In the genomic region with DNA sequence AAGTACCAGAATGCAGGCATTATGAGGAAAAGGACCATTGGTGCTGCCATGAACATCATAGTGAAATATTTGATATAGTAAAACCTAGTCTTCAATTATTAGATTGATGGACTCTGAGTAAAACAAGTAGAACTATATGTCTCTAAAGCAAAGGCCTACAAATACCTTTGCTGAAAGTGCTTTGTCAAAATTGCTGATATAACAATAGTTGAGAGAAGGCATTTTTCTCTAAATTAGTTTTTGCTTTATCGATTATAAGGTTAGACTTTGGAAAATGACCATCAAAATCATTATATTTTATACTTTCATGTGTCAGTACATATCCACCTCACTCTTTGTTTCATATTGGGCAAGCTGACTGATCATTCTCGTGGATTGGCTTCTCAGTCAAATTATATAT, we compare ENCODE assay signal across 37 cellular contexts.
"Had no signal": no experiment of that assay in that cellular context is flagged by ENCODE, and none has a peak within 500 bp of the region (broad histone marks: within the 10 kb centered on the region; RNA-seq: fewer than 3 reads in every experiment).

No MANE protein-coding gene starts in this region.

- H3K4me3 Mint-ChIP-seq: activated B cell treated with CpG ODN at 0.5 μM for 24 hours; activated CD4-positive, alpha-beta memory T cell treated with anti-CD3 and anti-CD28 coated beads for 36 hours; activated CD4-positive, alpha-beta T cell treated with anti-CD3 and anti-CD28 coated beads, Interleukin-2, amount 10 ng/mL, durations not matched to agents 24 days and 14 days; activated CD8-positive, alpha-beta T cell treated with anti-CD3 and anti-CD28 coated beads for 36 hours; activated naive CD4-positive, alpha-beta T cell treated with anti-CD3 and anti-CD28 coated beads for 36 hours; activated naive CD8-positive, alpha-beta T cell treated with anti-CD3 and anti-CD28 coated beads for 36 hours; activated T-cell treated with anti-CD3 and anti-CD28 coated beads, Interleukin-2, amount 50 U/mL, for 4 hours; activated T-cell treated with anti-CD3 and anti-CD28 coated beads, Interleukin-2, amount 50 U/mL, for 72 hours; activated T-helper 1 cell treated with anti-CD3 and anti-CD28 coated beads, Interleukin-12 subunit alpha, Interleukin-12 subunit beta, Interleukin-2, Interleukin-4 antibody, amounts not matched to agents 30 ng/mL and 10 ng/mL and 1 ng/mL, durations not matched to agents 14 hours and 24 hours and 36 hours; activated T-helper 17 cell treated with anti-CD3 and anti-CD28 coated beads, Interleukin-2, amount 50 U/mL, for 72 hours; T-helper 1 cell treated with Interleukin-12 subunit alpha and Interleukin-12 subunit beta and Interleukin-4 antibody, amounts not matched to agents 30 μg/mL and 1 μg/mL, for 36 hours; T-helper 2 cell treated with Interferon-gamma antibody and Interleukin-4, amounts not matched to agents 5 μg/mL and 100 μg/mL, for 36 hours had no signal

- H3K4me1 ChIP-seq: adrenal gland, body of pancreas, breast epithelium had no signal

- DNase-seq: activated B cell treated with CpG ODN at 0.5 μM for 24 hours; activated CD4-positive, alpha-beta memory T cell treated with anti-CD3 and anti-CD28 coated beads for 36 hours; activated CD4-positive, alpha-beta T cell treated with anti-CD3 and anti-CD28 coated beads for 4 hours; activated CD4-positive, alpha-beta T cell treated with anti-CD3 and anti-CD28 coated beads, Interleukin-2, amount 10 ng/mL, durations not matched to agents 24 days and 14 days; activated CD4-positive, alpha-beta T cell treated with anti-CD3 and anti-CD28 coated beads, Interleukin-2, amount 50 U/mL, for 1 hour; activated CD4-positive, alpha-beta T cell treated with anti-CD3 and anti-CD28 coated beads, Interleukin-2, amount 50 U/mL, for 4 hours; activated CD4-positive, CD25-positive, alpha-beta regulatory T cell treated with anti-CD3 and anti-CD28 coated beads, Interleukin-2, amount 50 U/mL, for 72 hours; activated CD8-positive, alpha-beta memory T cell treated with anti-CD3 and anti-CD28 coated beads, Interleukin-2, amount 50 U/mL, for 4 hours; activated CD8-positive, alpha-beta T cell treated with anti-CD3 and anti-CD28 coated beads for 36 hours; activated effector memory CD4-positive, alpha-beta T cell treated with anti-CD3 and anti-CD28 coated beads, Interleukin-2, amount 50 U/mL, for 16 hours; activated gamma-delta T cell treated with Interleukin-2 at 50 U/mL for 16 hours; activated naive CD4-positive, alpha-beta T cell; activated naive CD4-positive, alpha-beta T cell treated with anti-CD3 and anti-CD28 coated beads for 36 hours; activated naive CD4-positive, alpha-beta T cell treated with anti-CD3 and anti-CD28 coated beads, Interleukin-2, amount 50 U/mL, for 16 hours; activated naive CD8-positive, alpha-beta T cell treated with anti-CD3 and anti-CD28 coated beads for 36 hours; activated T-cell treated with anti-CD3 and anti-CD28 coated beads for 4 hours; activated T-cell treated with anti-CD3 and anti-CD28 coated beads, Interleukin-2, amount 50 U/mL, for 1 hour; activated T-cell treated with anti-CD3 and anti-CD28 coated beads, Interleukin-2, amount 50 U/mL, for 4 hours; activated T-cell treated with anti-CD3 and anti-CD28 coated beads, Interleukin-2, amount 50 U/mL, for 72 hours; adrenal gland; amniotic stem cell; aorta; body of pancreas; brain microvascular endothelial cell; central memory CD4-positive, alpha-beta T cell; T-helper 1 cell; T-helper 2 cell; T-helper 9 cell had no signal

- H3K9me3 ChIP-seq: adrenal gland, body of pancreas, breast epithelium had no signal

- H3K27ac Mint-ChIP-seq: activated B cell treated with CpG ODN at 0.5 μM for 24 hours; activated CD4-positive, alpha-beta memory T cell treated with anti-CD3 and anti-CD28 coated beads for 36 hours; activated CD4-positive, alpha-beta T cell treated with anti-CD3 and anti-CD28 coated beads, Interleukin-2, amount 10 ng/mL, durations not matched to agents 24 days and 14 days; activated CD8-positive, alpha-beta T cell treated with anti-CD3 and anti-CD28 coated beads for 36 hours; activated naive CD4-positive, alpha-beta T cell treated with anti-CD3 and anti-CD28 coated beads for 36 hours; activated naive CD4-positive, alpha-beta T cell treated with anti-CD3 and anti-CD28 coated beads, Interleukin-2, amount 50 U/mL, for 72 hours; activated naive CD8-positive, alpha-beta T cell treated with anti-CD3 and anti-CD28 coated beads for 36 hours; activated T-cell treated with anti-CD3 and anti-CD28 coated beads, Interleukin-2, amount 50 U/mL, for 72 hours; activated T-helper 1 cell treated with anti-CD3 and anti-CD28 coated beads, Interleukin-12 subunit alpha, Interleukin-12 subunit beta, Interleukin-2, Interleukin-4 antibody, amounts not matched to agents 30 ng/mL and 10 ng/mL and 1 ng/mL, durations not matched to agents 14 hours and 24 hours and 36 hours; activated T-helper 17 cell treated with anti-CD3 and anti-CD28 coated beads, Interleukin-2, amount 50 U/mL, for 72 hours; T-helper 1 cell treated with Interleukin-12 subunit alpha and Interleukin-12 subunit beta and Interleukin-4 antibody, amounts not matched to agents 30 μg/mL and 1 μg/mL, for 36 hours; T-helper 2 cell treated with Interferon-gamma antibody and Interleukin-4, amounts not matched to agents 5 μg/mL and 100 μg/mL, for 36 hours had no signal

- ATAC-seq: activated CD8-positive, alpha-beta T cell treated with anti-CD3 and anti-CD28 coated beads for 36 hours; activated naive CD4-positive, alpha-beta T cell treated with anti-CD3 and anti-CD28 coated beads, Interleukin-2, amount 50 U/mL, for 72 hours; activated T-cell treated with anti-CD3 and anti-CD28 coated beads, Interleukin-2, amount 50 U/mL, for 4 hours; activated T-cell treated with anti-CD3 and anti-CD28 coated beads, Interleukin-2, amount 50 U/mL, for 72 hours; activated T-helper 17 cell treated with anti-CD3 and anti-CD28 coated beads, Interleukin-2, amount 50 U/mL, for 72 hours; body of pancreas had no signal

- H3K9me3 Mint-ChIP-seq: activated B cell treated with CpG ODN at 0.5 μM for 24 hours; activated CD8-positive, alpha-beta T cell treated with anti-CD3 and anti-CD28 coated beads for 36 hours; activated T-cell treated with anti-CD3 and anti-CD28 coated beads, Interleukin-2, amount 50 U/mL, for 4 hours; activated T-helper 17 cell treated with anti-CD3 and anti-CD28 coated beads, Interleukin-2, amount 50 U/mL, for 72 hours had no signal

- H3K4me3 ChIP-seq: adrenal gland, body of pancreas, breast epithelium had no signal

- H3K27me3 Mint-ChIP-seq: activated B cell treated with CpG ODN at 0.5 μM for 24 hours; activated CD4-positive, alpha-beta memory T cell treated with anti-CD3 and anti-CD28 coated beads for 36 hours; activated CD4-positive, alpha-beta T cell treated with anti-CD3 and anti-CD28 coated beads, Interleukin-2, amount 10 ng/mL, durations not matched to agents 24 days and 14 days; activated CD8-positive, alpha-beta T cell treated with anti-CD3 and anti-CD28 coated beads for 36 hours; activated naive CD8-positive, alpha-beta T cell treated with anti-CD3 and anti-CD28 coated beads for 36 hours; activated T-helper 17 cell treated with anti-CD3 and anti-CD28 coated beads, Interleukin-2, amount 50 U/mL, for 72 hours had no signal

- H3K4me1 Mint-ChIP-seq: activated CD4-positive, alpha-beta T cell treated with anti-CD3 and anti-CD28 coated beads, Interleukin-2, amount 10 ng/mL, durations not matched to agents 24 days and 14 days; activated naive CD8-positive, alpha-beta T cell treated with anti-CD3 and anti-CD28 coated beads for 36 hours; activated T-helper 17 cell treated with anti-CD3 and anti-CD28 coated beads, Interleukin-2, amount 50 U/mL, for 72 hours had no signal

- H3K27me3 ChIP-seq: adrenal gland, body of pancreas, brain microvascular endothelial cell, breast epithelium had no signal

- H3K27ac ChIP-seq: adrenal gland, body of pancreas, brain microvascular endothelial cell, breast epithelium, VCaP had no signal

- H3K36me3 Mint-ChIP-seq: activated CD4-positive, alpha-beta memory T cell treated with anti-CD3 and anti-CD28 coated beads for 36 hours; activated naive CD4-positive, alpha-beta T cell treated with anti-CD3 and anti-CD28 coated beads, Interleukin-2, amount 50 U/mL, for 72 hours; activated naive CD8-positive, alpha-beta T cell treated with anti-CD3 and anti-CD28 coated beads for 36 hours had no signal

- H3K36me3 ChIP-seq: adrenal gland, brain microvascular endothelial cell, breast epithelium had no signal

- FAIRE-seq: astrocyte, TTC549 had no signal
